ENCODE assay signal across 8 cellular contexts in genomic region chr15:74402873-74403589, GRCh38. TPM values are rescaled to one million over a fixed set of nuclear protein-coding genes. Genes with fewer than 3 reads are reported as not detected.
DNase-seq lines count a peak whose midpoint lies in the region; ATAC-seq and TF ChIP-seq lines count a peak whose summit lies in the region.

No MANE protein-coding gene starts in this region.

- H3K9me3 Mint-ChIP-seq in activated CD4-positive, alpha-beta T cell treated with anti-CD3 and anti-CD28 coated beads for 36 hours (ENCODE audit: low read depth) = no peaks in the 10 kb centered on the region
- H3K9me3 Mint-ChIP-seq in stimulated activated memory B cell treated with anti-CD40 and anti-IgM and Interleukin-4, amounts not matched to agents 10 μg/mL and 1 μg/mL and 100 μg/mL, for 72 hours = no peaks in the 10 kb centered on the region

- H3K27ac Mint-ChIP-seq in activated CD4-positive, alpha-beta T cell treated with anti-CD3 and anti-CD28 coated beads for 36 hours = peak overlapping the region; percentile 87
- peak overlapping the region; percentile 94 for H3K27ac Mint-ChIP-seq in stimulated activated memory B cell treated with anti-CD40 and anti-IgM and Interleukin-4, amounts not matched to agents 10 μg/mL and 1 μg/mL and 100 μg/mL, for 72 hours

- peak overlapping the region; percentile 49 for H3K4me3 Mint-ChIP-seq in activated CD4-positive, alpha-beta T cell treated with anti-CD3 and anti-CD28 coated beads for 36 hours
- H3K4me3 Mint-ChIP-seq in stimulated activated memory B cell treated with anti-CD40 and anti-IgM and Interleukin-4, amounts not matched to agents 10 μg/mL and 1 μg/mL and 100 μg/mL, for 72 hours = peak overlapping the region; percentile 65

- DNase-seq in activated CD4-positive, alpha-beta T cell treated with anti-CD3 and anti-CD28 coated beads for 36 hours = peak; percentile 94
- peak in 2 of 3 donors; percentile 37 to 55 for DNase-seq in right cardiac atrium
- DNase-seq in NCI-H1694 (lab: John Stamatoyannopoulos, UW) = no peak
- no peak for DNase-seq in iPS-NIHi11 (ENCODE audit: low spot score)

- H3K27ac ChIP-seq in right cardiac atrium (ENCODE audit: low read length) = no peak overlapping the region

- 62% methylated on average over 13 of the region's 13 CpGs for WGBS in right cardiac atrium

- CTCF ChIA-PET in activated CD4-positive, alpha-beta T cell treated with anti-CD3 and anti-CD28 coated beads for 36 hours (lab: Charles Lee) = interaction anchor here (0.5 to 7.0 kb wide), 16 partner anchors 9 to 385 kb away, joined by 3 to 37 read pairs (median 4); partner anchors contain the start of gene SEMA7A

- ATAC-seq in HG02981 (IDR thresholded peaks at IDR 0.05; ENCODE audit: unreplicated experiment) (peak; percentile 34), right cardiac atrium (peak in 1 of 2 donors; percentile 13), GM18517 (IDR thresholded peaks at IDR 0.05; ENCODE audit: unreplicated experiment) (no peak)
- ATAC-seq in activated CD4-positive, alpha-beta T cell treated with anti-CD3 and anti-CD28 coated beads for 36 hours = peak; percentile 74
- peak; percentile 78 for ATAC-seq in stimulated activated memory B cell treated with anti-CD40 and anti-IgM and Interleukin-4, amounts not matched to agents 10 μg/mL and 1 μg/mL and 100 μg/mL, for 72 hours

- peaks cover 71% of the 10 kb centered on the region for H3K4me1 Mint-ChIP-seq in activated CD4-positive, alpha-beta T cell treated with anti-CD3 and anti-CD28 coated beads for 36 hours
- peaks cover 86% of the 10 kb centered on the region for H3K4me1 Mint-ChIP-seq in stimulated activated memory B cell treated with anti-CD40 and anti-IgM and Interleukin-4, amounts not matched to agents 10 μg/mL and 1 μg/mL and 100 μg/mL, for 72 hours

- no peaks in the 10 kb centered on the region for H3K4me1 ChIP-seq in right cardiac atrium (ENCODE audit: control insufficient read depth, insufficient read depth, low read length)

- H3K27me3 ChIP-seq in right cardiac atrium (ENCODE audit: control insufficient read depth, insufficient read depth) = no peaks in the 10 kb centered on the region

- POLR2A ChIA-PET in activated CD4-positive, alpha-beta T cell treated with anti-CD3 and anti-CD28 coated beads for 36 hours (lab: Charles Lee) = interaction anchor here (0.7 to 1.5 kb wide), 4 partner anchors 19 to 409 kb away, joined by 3 to 8 read pairs (median 4); partner anchors contain the start of gene PML

- intact Hi-C loops in activated CD4-positive, alpha-beta T cell treated with anti-CD3 and anti-CD28 coated beads for 36 hours (cut with DNase I, micrococcal nuclease) = loop anchor here (1.0 to 10.0 kb wide), 7 partner anchors 19 to 1222 kb away; partner anchors contain the start of genes ARID3B (in 2 of the 2), SNUPN (in 1 of the 2) and UBL7 (in 1 of the 2)
- intact Hi-C loops in right cardiac atrium (cut with DNase I) = no loop called here

- no peaks in the 10 kb centered on the region for H3K9me3 ChIP-seq in right cardiac atrium (ENCODE audit: control insufficient read depth, low read length)

- H3K27me3 Mint-ChIP-seq in activated CD4-positive, alpha-beta T cell treated with anti-CD3 and anti-CD28 coated beads for 36 hours = no peaks in the 10 kb centered on the region
- no peaks in the 10 kb centered on the region for H3K27me3 Mint-ChIP-seq in stimulated activated memory B cell treated with anti-CD40 and anti-IgM and Interleukin-4, amounts not matched to agents 10 μg/mL and 1 μg/mL and 100 μg/mL, for 72 hours

- no peak for TF ChIP-seq CTCF in GM12875 (IDR thresholded peaks at IDR 0.05; ENCODE audit: borderline replicate concordance, insufficient read depth, low read depth, low read length)

- no peaks in the 10 kb centered on the region for H3K36me3 Mint-ChIP-seq in activated CD4-positive, alpha-beta T cell treated with anti-CD3 and anti-CD28 coated beads for 36 hours (ENCODE audit: low read depth)
- peaks cover 12% of the 10 kb centered on the region for H3K36me3 Mint-ChIP-seq in stimulated activated memory B cell treated with anti-CD40 and anti-IgM and Interleukin-4, amounts not matched to agents 10 μg/mL and 1 μg/mL and 100 μg/mL, for 72 hours

- H3K4me3 ChIP-seq in GM12875 (ENCODE audit: low read depth, low read length) = peak overlapping the region; percentile 44
- no peak overlapping the region for H3K4me3 ChIP-seq in right cardiac atrium (ENCODE audit: low read length)

RNA-seq across cellular contexts. Expression of gene SEMA7A, which starts 30.7 kb away (rescaled TPM):
- 10 to 100 TPM; 57.3 to 57.7 TPM for total RNA-seq in activated CD4-positive, alpha-beta T cell treated with anti-CD3 and anti-CD28 coated beads for 36 hours
- 1 to 10 TPM; 1.7 to 3.3 (median 2.2) TPM for total RNA-seq in right cardiac atrium
- polyA plus RNA-seq in right cardiac atrium = 1.8 TPM

RNA-seq across cellular contexts. Expression of gene CYP11A1, which starts 35.6 kb away (rescaled TPM):
- total RNA-seq in activated CD4-positive, alpha-beta T cell treated with anti-CD3 and anti-CD28 coated beads for 36 hours = not detected
- 1 to 10 TPM; 1.1 to 1.7 (median 1.3) TPM for total RNA-seq in right cardiac atrium
- polyA plus RNA-seq in right cardiac atrium = 0.66 TPM

RNA-seq across cellular contexts. Expression of gene UBL7, which starts 57.9 kb away (rescaled TPM):
- 10 to 100 TPM; 47.5 to 48.6 TPM for total RNA-seq in activated CD4-positive, alpha-beta T cell treated with anti-CD3 and anti-CD28 coated beads for 36 hours
- total RNA-seq in right cardiac atrium = 10 to 100 TPM; 35.8 to 59.3 (median 49.8) TPM
- polyA plus RNA-seq in right cardiac atrium = 49.0 TPM

Comparison
In these comparisons a context has a peak if more than half of its experiments do, and no peak if none do; other contexts are left out.
1. DNase-seq: peak in activated CD4-positive, alpha-beta T cell treated with anti-CD3 and anti-CD28 coated beads for 36 hours (single experiment) and right cardiac atrium (2 of 3); none in NCI-H1694 (single experiment) and iPS-NIHi11 (single experiment).
2. RNA of gene SEMA7A, which starts 30.7 kb away (total RNA-seq): 57.3 to 57.7 TPM in activated CD4-positive, alpha-beta T cell treated with anti-CD3 and anti-CD28 coated beads for 36 hours; 1.7 to 3.3 TPM in right cardiac atrium; every median in the first group is over 10 times any median in the second.
3. intact Hi-C loops: an anchor here in activated CD4-positive, alpha-beta T cell treated with anti-CD3 and anti-CD28 coated beads for 36 hours (1.0 to 10.0 kb wide); none called in right cardiac atrium.